ENCODE assay signal across 11 cellular contexts in the genomic region with DNA sequence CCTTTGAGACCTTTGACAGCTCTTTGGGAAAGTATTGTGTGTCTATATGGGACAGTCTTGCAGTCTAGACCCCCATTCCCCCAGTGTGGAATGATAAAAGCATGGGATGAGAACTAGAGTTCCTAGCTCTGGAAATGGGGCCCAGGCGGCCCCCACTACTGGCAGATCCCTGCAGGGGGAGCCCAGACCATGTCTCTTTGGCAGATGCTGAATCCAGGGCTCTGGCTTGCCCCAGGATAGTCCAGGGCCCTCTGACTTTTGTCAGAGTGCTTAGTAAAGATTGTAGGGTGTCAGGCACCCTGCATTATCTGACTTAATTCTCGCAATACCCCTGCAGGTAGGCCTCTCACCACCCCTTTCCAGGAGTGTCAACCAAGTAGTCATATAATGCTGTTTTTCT. TPM values are rescaled to one million over a fixed set of nuclear protein-coding genes. Genes with fewer than 3 reads are reported as not detected.
DNase-seq lines count a peak whose midpoint lies in the region; ATAC-seq, FAIRE-seq and TF ChIP-seq lines count a peak whose summit lies in the region.
"Had no signal": no experiment of that assay in that cellular context is flagged by ENCODE, and none has a peak within 500 bp of the region (broad histone marks: within the 10 kb centered on the region; RNA-seq: fewer than 3 reads in every experiment).

No MANE protein-coding gene starts in this region.

- no peaks in the 10 kb centered on the region for H3K27me3 Mint-ChIP-seq in T-helper 17 cell

- peaks cover 48% of the 10 kb centered on the region for H3K4me1 Mint-ChIP-seq in T-helper 17 cell

- no peak for ATAC-seq in left cardiac atrium
- peak; percentile 48 for ATAC-seq in T-helper 17 cell
- no peak for ATAC-seq in upper lobe of right lung
- no peak for ATAC-seq in mucosa of descending colon

- TF ChIP-seq POLR2A in GM12892 (IDR thresholded peaks at IDR 0.05; ENCODE audit: low read depth, low read length) = no peak

- H3K27ac ChIP-seq in cardiac muscle cell = no peak overlapping the region
- H3K27ac ChIP-seq in upper lobe of right lung = no peak overlapping the region

- H3K4me3 ChIP-seq in cardiac muscle cell (no peak overlapping the region), upper lobe of right lung (no peak overlapping the region), mucosa of descending colon (no peak overlapping the region)

- TF ChIP-seq CTCF in cardiac muscle cell (IDR thresholded peaks at IDR 0.05; ENCODE audit: low read depth, low read length) = peak; percentile 25
- peak; percentile 22 for TF ChIP-seq CTCF in upper lobe of right lung (IDR thresholded peaks at IDR 0.05)
- no peak for TF ChIP-seq CTCF in mucosa of descending colon (IDR thresholded peaks at IDR 0.05)

- H3K36me3 ChIP-seq in cardiac muscle cell (peaks cover 35% of the 10 kb centered on the region), upper lobe of right lung (peaks cover 47% of the 10 kb centered on the region), mucosa of descending colon (ENCODE audit: low read depth) (peaks cover 7% of the 10 kb centered on the region)

- DNase-seq in cardiac muscle cell (ENCODE audit: low read depth in 1 of 2, low spot score in 1 of 2) = no peak
- no peak for DNase-seq in left cardiac atrium
- no peak for DNase-seq in T-helper 17 cell
- peak; percentile 16 for DNase-seq in glomerular visceral epithelial cell (ENCODE audit: extremely low spot score)
- no peak for DNase-seq in upper lobe of right lung
- DNase-seq in GM12892 (ENCODE audit: insufficient read length) = no peak
- DNase-seq in CD1c-positive myeloid dendritic cell (ENCODE audit: extremely low spot score) = no peak
- no peak for DNase-seq in mucosa of descending colon
- DNase-seq: COR-L47, NCI-H187 had no signal

- H3K9me3 ChIP-seq in cardiac muscle cell (ENCODE audit: low read depth) (no peaks in the 10 kb centered on the region), T-helper 17 cell (ENCODE audit: control insufficient read depth, low read length, poor library complexity, severe bottlenecking) (no peaks in the 10 kb centered on the region), upper lobe of right lung (no peaks in the 10 kb centered on the region), mucosa of descending colon (no peaks in the 10 kb centered on the region)

- H3K4me1 ChIP-seq in cardiac muscle cell (ENCODE audit: low read depth) = peaks cover 24% of the 10 kb centered on the region
- peaks cover 54% of the 10 kb centered on the region for H3K4me1 ChIP-seq in upper lobe of right lung
- H3K4me1 ChIP-seq in mucosa of descending colon (ENCODE audit: low read depth) = peaks cover 33% of the 10 kb centered on the region

- FAIRE-seq in GM12892 (lab: Jason Lieb, UNC) = no peak
- FAIRE-seq: GM19239 had no signal

- H3K4me3 Mint-ChIP-seq in T-helper 17 cell = no peak overlapping the region

- peaks cover 2% of the 10 kb centered on the region for H3K36me3 Mint-ChIP-seq in T-helper 17 cell (ENCODE audit: low read depth)

- intact Hi-C loops in left cardiac atrium (cut with DNase I) = no loop called here
- intact Hi-C loops in upper lobe of right lung (cut with DNase I) = no loop called here
- intact Hi-C loops in mucosa of descending colon (cut with DNase I, micrococcal nuclease) = loop anchor here in 1 of 2 donors (10.0 kb wide), 1 partner anchor 47 kb away; no protein-coding TSS in a partner anchor

- no peaks in the 10 kb centered on the region for H3K27me3 ChIP-seq in cardiac muscle cell
- no peaks in the 10 kb centered on the region for H3K27me3 ChIP-seq in upper lobe of right lung

- H3K27ac Mint-ChIP-seq in T-helper 17 cell = no peak overlapping the region

RNA-seq across cellular contexts. Expression of gene ALKBH5, which starts 8.3 kb away (rescaled TPM):
- total RNA-seq in cardiac muscle cell = 247 and 279 TPM in 2 replicates
- 257 and 321 TPM in 2 replicates for polyA plus RNA-seq in cardiac muscle cell
- 100 to 1,000 TPM; 137 to 169 TPM for total RNA-seq in left cardiac atrium
- 100 to 1,000 TPM; 100 to 104 TPM for total RNA-seq in T-helper 17 cell
- 99.1 TPM for total RNA-seq in upper lobe of right lung
- polyA plus RNA-seq in GM12892 (2012; ENCODE audit: missing spikeins) = 61.6 TPM
- total RNA-seq in mucosa of descending colon = 100 to 1,000 TPM in 1 of 3 donors, 10 to 100 TPM in 2; 70.7 to 151 (median 75.6) TPM

RNA-seq across cellular contexts. Expression of gene LLGL1, which starts 33.5 kb away (rescaled TPM):
- total RNA-seq in cardiac muscle cell = 81.5 and 83.8 TPM in 2 replicates
- 5.9 and 7.3 TPM in 2 replicates for polyA plus RNA-seq in cardiac muscle cell
- total RNA-seq in left cardiac atrium = 10 to 100 TPM; 10.9 to 11.0 TPM
- 10 to 100 TPM; 14.6 to 16.2 TPM for total RNA-seq in T-helper 17 cell
- total RNA-seq in upper lobe of right lung = 11.7 TPM
- 1.7 TPM for polyA plus RNA-seq in GM12892 (2012; ENCODE audit: missing spikeins)
- total RNA-seq in mucosa of descending colon = 10 to 100 TPM in 2 of 3 donors, 1 to 10 TPM in 1; 6.7 to 15.1 (median 10.3) TPM
